In genomic region chr11:124769804-124770774, GRCh38 we compare ENCODE assay signal across 10 cellular contexts. TPM values are rescaled to one million over a fixed set of nuclear protein-coding genes. Genes with fewer than 3 reads are reported as not detected.
DNase-seq lines count a peak whose midpoint lies in the region; ATAC-seq and TF ChIP-seq lines count a peak whose summit lies in the region.
"Had no signal": no experiment of that assay in that cellular context is flagged by ENCODE, and none has a peak within 500 bp of the region (broad histone marks: within the 10 kb centered on the region; RNA-seq: fewer than 3 reads in every experiment).

No MANE protein-coding gene starts in this region.

- CTCF ChIA-PET in activated CD8-positive, alpha-beta T cell treated with anti-CD3 and anti-CD28 coated beads for 36 hours (lab: Charles Lee) = interaction anchor here (1.0 to 2.8 kb wide), 8 partner anchors 10 to 126 kb away, joined by 3 to 19 read pairs (median 8); no protein-coding TSS in a partner anchor

- no peaks in the 10 kb centered on the region for H3K27me3 ChIP-seq in HUES48 (ENCODE audit: control insufficient read depth, insufficient read depth, low read length)
- H3K27me3 ChIP-seq: neutrophil had no signal

- peaks cover 2% of the 10 kb centered on the region for H3K4me1 Mint-ChIP-seq in activated CD8-positive, alpha-beta T cell treated with anti-CD3 and anti-CD28 coated beads for 36 hours (ENCODE audit: low read depth)

- no peaks in the 10 kb centered on the region for H3K27me3 Mint-ChIP-seq in activated CD8-positive, alpha-beta T cell treated with anti-CD3 and anti-CD28 coated beads for 36 hours

- no peak overlapping the region for H3K4me3 Mint-ChIP-seq in activated CD8-positive, alpha-beta T cell treated with anti-CD3 and anti-CD28 coated beads for 36 hours

- H3K36me3 ChIP-seq in HUES48 (ENCODE audit: control insufficient read depth, insufficient read depth, low read length) = peaks cover 83% of the 10 kb centered on the region
- H3K36me3 ChIP-seq: neutrophil had no signal

- peak; percentile 58 to 86 for DNase-seq in cardiac fibroblast (ENCODE audit: low read depth in 2 of 2)
- DNase-seq in renal cortical epithelial cell (ENCODE audit: low read depth) = peak; percentile 77
- no peak for DNase-seq in CD1c-positive myeloid dendritic cell (ENCODE audit: extremely low spot score)
- DNase-seq in SKM-1 treated with dmso at 0.1 percent for 144 hours (lab: John Stamatoyannopoulos, UW; ENCODE audit: unreplicated experiment) = no peak
- DNase-seq in activated CD8-positive, alpha-beta T cell treated with anti-CD3 and anti-CD28 coated beads for 36 hours = no peak
- DNase-seq: left colon; NCI-H2029 treated with DMSO at 0.1 percent for 48 hours; stimulated activated naive CD4-positive, alpha-beta T cell had no signal

- H3K4me1 ChIP-seq in HUES48 (ENCODE audit: control insufficient read depth, insufficient read depth, low read length) = no peaks in the 10 kb centered on the region; the same call in 1 of the 2 replicates

- H3K27ac Mint-ChIP-seq in activated CD8-positive, alpha-beta T cell treated with anti-CD3 and anti-CD28 coated beads for 36 hours = no peak overlapping the region

- POLR2A ChIA-PET in activated CD8-positive, alpha-beta T cell treated with anti-CD3 and anti-CD28 coated beads for 36 hours (lab: Charles Lee) = interaction anchor here (0.6 kb wide), 1 partner anchor 1551 kb away, joined by 3 read pairs; no protein-coding TSS in a partner anchor

- H3K9me3 Mint-ChIP-seq in activated CD8-positive, alpha-beta T cell treated with anti-CD3 and anti-CD28 coated beads for 36 hours = no peaks in the 10 kb centered on the region

- no peak for ATAC-seq in activated CD8-positive, alpha-beta T cell treated with anti-CD3 and anti-CD28 coated beads for 36 hours

- H3K4me3 ChIP-seq in HUES48 (ENCODE audit: low read depth, low read length) = no peak overlapping the region
- H3K4me3 ChIP-seq in cardiac fibroblast (replicated peaks in 1 of 2; ENCODE audit: low read depth in 2 of 2, low read length in 2 of 2) = no peak overlapping the region

- H3K9me3 ChIP-seq in HUES48 (ENCODE audit: control insufficient read depth, insufficient read depth, low read length) = no peaks in the 10 kb centered on the region
- H3K9me3 ChIP-seq: neutrophil had no signal

- H3K36me3 Mint-ChIP-seq in activated CD8-positive, alpha-beta T cell treated with anti-CD3 and anti-CD28 coated beads for 36 hours (ENCODE audit: low read depth) = peaks cover 5% of the 10 kb centered on the region

- intact Hi-C loops in activated CD8-positive, alpha-beta T cell treated with anti-CD3 and anti-CD28 coated beads for 36 hours (cut with micrococcal nuclease) = no loop called here

- no peak overlapping the region for H3K9ac ChIP-seq in HUES48 (ENCODE audit: low read depth, low read length)

- TF ChIP-seq CTCF in cardiac fibroblast (IDR thresholded peaks at IDR 0.05; ENCODE audit: low read depth, low read length) = no peak
- no peak for TF ChIP-seq CTCF in activated CD8-positive, alpha-beta T cell treated with anti-CD3 and anti-CD28 coated beads for 36 hours (IDR thresholded peaks at IDR 0.05)

- H3K27ac ChIP-seq in HUES48 (ENCODE audit: low read depth, low read length) = peak overlapping the region; percentile 79
- H3K27ac ChIP-seq: neutrophil had no signal

RNA-seq across cellular contexts. Expression of gene ESAM, which starts 8.0 kb away (rescaled TPM):
- 0.50 and 1.4 TPM in 2 replicates for total RNA-seq in renal cortical epithelial cell
- under 1 TPM; 0.60 to 0.65 TPM for total RNA-seq in activated CD8-positive, alpha-beta T cell treated with anti-CD3 and anti-CD28 coated beads for 36 hours

RNA-seq across cellular contexts. Expression of gene VSIG2, which starts 18.0 kb away (rescaled TPM):
- 0.10 TPM in 1 of 2 replicates, not detected in the other for total RNA-seq in renal cortical epithelial cell
- under 1 TPM in 1 of 2 experiments, not detected in 1; 0.32 TPM for total RNA-seq in activated CD8-positive, alpha-beta T cell treated with anti-CD3 and anti-CD28 coated beads for 36 hours

RNA-seq across cellular contexts. Expression of gene MSANTD2, which starts 30.1 kb away (rescaled TPM):
- total RNA-seq in renal cortical epithelial cell = 3.5 and 10.8 TPM in 2 replicates
- 1 to 10 TPM; 5.8 to 7.3 TPM for total RNA-seq in activated CD8-positive, alpha-beta T cell treated with anti-CD3 and anti-CD28 coated beads for 36 hours

RNA-seq across cellular contexts. Expression of gene NRGN, which starts 30.3 kb away (rescaled TPM):
- 0.10 TPM in 1 of 2 replicates, not detected in the other for total RNA-seq in renal cortical epithelial cell
- 1 to 10 TPM; 5.7 to 6.4 TPM for total RNA-seq in activated CD8-positive, alpha-beta T cell treated with anti-CD3 and anti-CD28 coated beads for 36 hours

Comparison
In these comparisons a context has a peak if more than half of its experiments do, and no peak if none do; other contexts are left out.
1. DNase-seq: peak in cardiac fibroblast (2 of 2) and renal cortical epithelial cell (single experiment); none in CD1c-positive myeloid dendritic cell (single experiment), SKM-1 treated with dmso at 0.1 percent for 144 hours (single experiment) and activated CD8-positive, alpha-beta T cell treated with anti-CD3 and anti-CD28 coated beads for 36 hours (single experiment).